ENCODE assay signal across 1 cellular context in genomic region chr10:122176232-122176865, GRCh38.
TF ChIP-seq lines count a peak whose summit lies in the region.

No MANE protein-coding gene starts in this region.

TF ChIP-seq in GM23338, 12 proteins besides CTCF, POLR2A, EP300 and RAD21 (continued from another document):
- TF ChIP-seq ZNF462 (CRISPR knock-in tag; IDR thresholded peaks at IDR 0.05), result no peak
- TF ChIP-seq CREB1 (CRISPR knock-in tag; IDR thresholded peaks at IDR 0.05; ENCODE audit: low read depth), result no peak
- TF ChIP-seq ZNF331 (CRISPR knock-in tag; IDR thresholded peaks at IDR 0.05; ENCODE audit: low read depth), result no peak
- TF ChIP-seq EZH2 (IDR thresholded peaks at IDR 0.05; ENCODE audit: low read depth, unreplicated experiment), result no peak
- no peak for TF ChIP-seq ZNF114 (CRISPR knock-in tag; IDR thresholded peaks at IDR 0.05)
- no peak for TF ChIP-seq JUNB (IDR thresholded peaks at IDR 0.05; ENCODE audit: unreplicated experiment)
TF ChIP-seq in GM23338: peak in this region for 0.
